Comparison of ENCODE assay signal across 15 cellular contexts in the genomic region with DNA sequence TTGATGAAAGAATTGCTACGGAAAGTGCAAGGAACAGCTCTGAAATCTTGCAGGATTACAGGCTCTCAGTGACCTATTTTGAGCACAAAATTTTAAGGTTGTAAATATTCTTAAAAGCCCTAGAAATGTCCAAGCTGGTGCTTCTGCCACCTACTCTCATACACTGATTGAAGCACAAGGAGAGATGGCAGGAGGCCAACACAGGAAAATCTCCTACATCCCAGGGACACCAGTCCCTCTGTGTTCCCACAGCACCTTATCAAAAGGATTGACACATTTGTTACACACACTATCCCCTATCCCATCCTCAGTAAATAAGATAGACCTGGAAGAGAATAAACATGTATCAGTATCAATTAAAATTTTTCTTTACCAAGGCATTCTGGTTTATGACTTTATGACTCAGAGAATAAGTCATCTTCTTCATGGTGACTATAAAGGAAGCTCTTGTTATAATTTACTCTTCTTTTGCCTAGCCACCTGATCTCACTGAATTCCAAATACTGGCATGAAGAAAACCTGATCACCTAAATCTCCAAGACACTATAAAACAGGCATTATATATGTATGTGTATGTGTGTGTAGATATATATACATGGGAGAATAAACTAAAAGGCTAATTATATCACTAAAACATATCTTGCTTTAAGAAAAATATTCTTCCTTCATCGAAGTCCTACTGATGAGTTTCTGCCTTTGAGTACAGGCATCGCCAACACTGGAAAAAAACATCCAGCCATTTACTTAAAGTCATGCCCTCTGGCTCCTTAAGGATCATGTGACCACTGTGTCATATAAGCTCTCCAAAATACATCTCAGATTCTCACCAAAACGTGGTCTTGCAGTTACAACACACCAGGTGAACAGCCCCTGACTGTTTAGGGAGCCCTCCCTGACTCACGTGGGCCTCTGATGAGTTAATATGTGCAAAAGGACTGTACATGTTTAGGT.
DNase-seq lines count a peak whose midpoint lies in the region; ATAC-seq and TF ChIP-seq lines count a peak whose summit lies in the region.
"Had no signal": no experiment of that assay in that cellular context is flagged by ENCODE, and none has a peak within 500 bp of the region (broad histone marks: within the 10 kb centered on the region; RNA-seq: fewer than 3 reads in every experiment).

No MANE protein-coding gene starts in this region.

- no peak for TF ChIP-seq POLR2A in lower leg skin (IDR thresholded peaks at IDR 0.05)

- H3K27me3 ChIP-seq in PC-3 (ENCODE audit: low read length) = no peaks in the 10 kb centered on the region
- H3K27me3 ChIP-seq in osteoblast (ENCODE audit: insufficient read depth, low read length) = no peaks in the 10 kb centered on the region
- H3K27me3 ChIP-seq: body of pancreas had no signal

- H2AFZ ChIP-seq in PC-3 (ENCODE audit: low read length) (no peak overlapping the region), osteoblast (ENCODE audit: low read length) (no peak overlapping the region)

- CTCF ChIA-PET in PC-3 (lab: Charles Lee) = interaction anchor here (0.7 kb wide), 1 partner anchor 44 kb away, joined by 3 read pairs; no protein-coding TSS in a partner anchor

- no peaks in the 10 kb centered on the region for H3K79me2 ChIP-seq in PC-3 (ENCODE audit: low read length)
- H3K79me2 ChIP-seq in osteoblast (ENCODE audit: insufficient read depth, low read length) = no peaks in the 10 kb centered on the region

- H3K9me3 ChIP-seq in PC-3 (ENCODE audit: low read length) = no peaks in the 10 kb centered on the region
- H3K9me3 ChIP-seq in osteoblast (ENCODE audit: low read depth, low read length) = no peaks in the 10 kb centered on the region
- H3K9me3 ChIP-seq: body of pancreas, mucosa of descending colon had no signal

- WGBS in lower leg skin, 2 donors = 77 to 81% methylated on average over 5 of the region's 5 CpGs

- BruUV-seq in PC-3 (replicated peaks; lab: Mats Ljungman, UMichigan) = no TSS peak

- TF ChIP-seq CTCF in PC-3 (conservative IDR thresholded peaks at IDR 0.05; ENCODE audit: low read depth, low read length) = no peak
- no peak for TF ChIP-seq CTCF in osteoblast (IDR thresholded peaks at IDR 0.05; ENCODE audit: extremely low read depth, low read depth, low read length)
- no peak for TF ChIP-seq CTCF in lower leg skin (IDR thresholded peaks at IDR 0.05)

- no peaks in the 10 kb centered on the region for H3F3A ChIP-seq in PC-3 (ENCODE audit: low read length, unreplicated experiment)

- H3K27ac ChIP-seq in PC-3 (ENCODE audit: low read length) = peak overlapping the region; percentile 60
- H3K27ac ChIP-seq in epithelial cell of prostate = no peak overlapping the region
- H3K27ac ChIP-seq in osteoblast (ENCODE audit: low read depth, low read length) = no peak overlapping the region
- H3K27ac ChIP-seq: body of pancreas had no signal

- H3K4me2 ChIP-seq in PC-3 (ENCODE audit: low read length) (peak overlapping the region; percentile 23), osteoblast (ENCODE audit: insufficient read depth, low read length) (peak overlapping the region; percentile 30)

- no peaks in the 10 kb centered on the region for H4K20me1 ChIP-seq in PC-3 (ENCODE audit: low read length)
- H4K20me1 ChIP-seq in osteoblast (ENCODE audit: insufficient read depth, low read length) = no peaks in the 10 kb centered on the region

- DNase-seq in ELR (ENCODE audit: low read depth) = peak; percentile 77
- DNase-seq in PC-3 = peak; percentile 76
- peak; percentile 14 for DNase-seq in epithelial cell of prostate (ENCODE audit: low read depth, low spot score)
- DNase-seq in osteoblast (ENCODE audit: insufficient read length, low spot score, missing footprints) = no peak
- no peak for DNase-seq in C1 segment of cervical spinal cord (lab: John Stamatoyannopoulos, UW)
- DNase-seq in lower leg skin (ENCODE audit: low spot score in 2 of 2) = no peak
- DNase-seq in Right ventricle myocardium superior = no peak
- DNase-seq in NCI-H510A treated with DMSO at 0.1 percent for 48 hours (lab: John Stamatoyannopoulos, UW) = no peak
- DNase-seq: DND-41; NCI-H1694 treated with DMSO at 0.1 percent for 48 hours; NCI-H524 treated with DMSO at 0.1 percent for 48 hours; stimulated activated naive CD4-positive, alpha-beta T cell treated with Interleukin-2 at 50 U/mL for 16 hours had no signal

- POLR2A ChIA-PET in PC-3 (lab: Charles Lee; ENCODE audit: unreplicated experiment) = interaction anchor here (0.6 kb wide), 1 partner anchor 204 kb away, joined by 3 read pairs; no protein-coding TSS in a partner anchor

- no peaks in the 10 kb centered on the region for H3K9me2 ChIP-seq in PC-3 (replicated peaks; ENCODE audit: low read length)

- H3K36me3 ChIP-seq in PC-3 (ENCODE audit: low read depth, low read length) (no peaks in the 10 kb centered on the region), osteoblast (ENCODE audit: insufficient read depth, low read length) (no peaks in the 10 kb centered on the region)

- no peak overlapping the region for H3K4me3 ChIP-seq in PC-3 (ENCODE audit: low read length)
- no peak overlapping the region for H3K4me3 ChIP-seq in osteoblast (ENCODE audit: insufficient read depth, low read length)
- H3K4me3 ChIP-seq in lower leg skin (ENCODE audit: low read depth, poor library complexity, severe bottlenecking) = no peak overlapping the region
- H3K4me3 ChIP-seq: body of pancreas, mucosa of descending colon had no signal

- no peak overlapping the region for H3K9ac ChIP-seq in PC-3 (ENCODE audit: low read length)

- H3K4me1 ChIP-seq in PC-3 (ENCODE audit: insufficient read depth, low read length) (peaks cover 26% of the 10 kb centered on the region), osteoblast (ENCODE audit: insufficient read depth, low read length) (peaks cover 7% of the 10 kb centered on the region)
- H3K4me1 ChIP-seq: body of pancreas had no signal

- intact Hi-C loops in PC-3 (cut with micrococcal nuclease) = loop anchor here (5.0 kb wide), 1 partner anchor 205 kb away; no protein-coding TSS in a partner anchor
- intact Hi-C loops in lower leg skin (cut with DNase I; ENCODE audit: low total_unique reads) = no loop called here
- intact Hi-C loops in Right ventricle myocardium superior (cut with DNase I) = no loop called here

- ATAC-seq in PC-3 = peak; percentile 91
- no peak for ATAC-seq in Right ventricle myocardium superior (ENCODE audit: poor library complexity)
- ATAC-seq: activated CD4-positive, CD25-positive, alpha-beta regulatory T cell treated with anti-CD3 and anti-CD28 coated beads, Interleukin-2, amount 50 U/mL, for 24 hours; mucosa of descending colon had no signal

Comparison
In these comparisons a context has a peak if more than half of its experiments do, and no peak if none do; other contexts are left out.
1. DNase-seq: peak in ELR (single experiment), PC-3 (single experiment) and epithelial cell of prostate (single experiment); none in osteoblast (single experiment), C1 segment of cervical spinal cord (0 of 14), lower leg skin (0 of 2), Right ventricle myocardium superior (single experiment) and NCI-H510A treated with DMSO at 0.1 percent for 48 hours (single experiment).